ENCODE assay signal across 31 cellular contexts in genomic region chr5:169494383-169495251, GRCh38.
DNase-seq lines count a peak whose midpoint lies in the region; ATAC-seq and TF ChIP-seq lines count a peak whose summit lies in the region.
"Had no signal": no experiment of that assay in that cellular context is flagged by ENCODE, and none has a peak within 500 bp of the region (broad histone marks: within the 10 kb centered on the region; RNA-seq: fewer than 3 reads in every experiment).

No MANE protein-coding gene starts in this region.

- peak; percentile 57 for DNase-seq in AG20443 (ENCODE audit: low spot score)
- peak; percentile 1 for DNase-seq in astrocyte of the hippocampus (ENCODE audit: low read depth, low spot score)
- DNase-seq in omental fat pad (ENCODE audit: low spot score), result no peak
- DNase-seq in T-helper 9 cell, result no peak
- no peak for DNase-seq in UCSD-AML1 (lab: John Stamatoyannopoulos, UW; ENCODE audit: unreplicated experiment)
- DNase-seq: activated CD4-positive, alpha-beta memory T cell treated with anti-CD3 and anti-CD28 coated beads, Interleukin-2, amount 10 ng/mL, durations not matched to agents 7 days and 5 days; activated CD4-positive, CD25-positive, alpha-beta regulatory T cell treated with anti-CD3 and anti-CD28 coated beads, Interleukin-2, amount 50 U/mL, for 72 hours; activated CD8-positive, alpha-beta memory T cell treated with anti-CD3 and anti-CD28 coated beads, Interleukin-2, amount 50 U/mL, for 48 hours; activated naive CD4-positive, alpha-beta T cell treated with Interleukin-2 at 50 U/mL for 16 hours; adrenal gland; Caco-2; DMS79; endodermal cell; gastrocnemius medialis; IMR-90; kidney glomerular epithelial cell; mucosa of descending colon; NCI-H146; NCI-H446 treated with DMSO at 0.1 percent for 48 hours; NCI-H82; occipital lobe; small intestine; T-helper 17 cell had no signal

- peak; percentile 83 for ATAC-seq in omental fat pad (ENCODE audit: low FRiP score)
- no peak for ATAC-seq in GM21717 (IDR thresholded peaks at IDR 0.05; ENCODE audit: unreplicated experiment)
- ATAC-seq: esophagus mucosa; gastrocnemius medialis; mucosa of descending colon; natural killer cell treated with Interleukin-12 subunit alpha and Interleukin-12 subunit beta and Interleukin-15 and Interleukin-18, amount 100 ng/mL, for 72 hours; T-helper 17 cell had no signal

- TF ChIP-seq CTCF in HEK293 (tag by site-specific recombination; IDR thresholded peaks at IDR 0.05) (no peak), omental fat pad (IDR thresholded peaks at IDR 0.05) (no peak)

- POLR2A ChIA-PET in HEK293 (lab: Yijun Ruan, JAX), result interaction anchor here (0.9 kb wide), 1 partner anchor 30 kb away, joined by 3 read pairs; no protein-coding TSS in a partner anchor

- no peaks in the 10 kb centered on the region for H3K4me1 ChIP-seq in HEK293 (ENCODE audit: control insufficient read depth, insufficient read depth, low read length)
- H3K4me1 ChIP-seq: adrenal gland, Caco-2, gastrocnemius medialis had no signal

- no peak overlapping the region for H3K27ac ChIP-seq in HEK293 (ENCODE audit: extremely low read depth, low read depth, low read length)
- H3K27ac ChIP-seq: adrenal gland, C4-2B, gastrocnemius medialis, SK-N-MC, thoracic aorta, vagina had no signal

- no peaks in the 10 kb centered on the region for H3K36me3 ChIP-seq in HEK293 (ENCODE audit: control insufficient read depth in 2 of 2, insufficient read depth in 1 of 2, low read length in 2 of 2)
- H3K36me3 ChIP-seq: adrenal gland, gastrocnemius medialis, thoracic aorta, vagina had no signal

- CTCF ChIA-PET in HEK293 (lab: Yijun Ruan, JAX), result interaction anchor here (0.9 kb wide), 1 partner anchor 9 kb away, joined by 3 read pairs; no protein-coding TSS in a partner anchor

- no peak overlapping the region for H3K4me3 ChIP-seq in HEK293 (ENCODE audit: low read depth, low read length)
- H3K4me3 ChIP-seq: adrenal gland, gastrocnemius medialis, mucosa of descending colon, SK-N-MC, thoracic aorta, vagina had no signal

- no peaks in the 10 kb centered on the region for H3K9me3 ChIP-seq in HEK293 (ENCODE audit: control insufficient read depth, insufficient read depth, low read depth, low read length)
- H3K9me3 ChIP-seq: adrenal gland, Caco-2, gastrocnemius medialis, mucosa of descending colon, thoracic aorta, vagina had no signal

TF ChIP-seq in HEK293, 187 proteins besides CTCF, POLR2A, EP300 and RAD21:
- TF ChIP-seq SP3 (tag by site-specific recombination; IDR thresholded peaks at IDR 0.05), result no peak
- TF ChIP-seq ZNF26 (tag by site-specific recombination; IDR thresholded peaks at IDR 0.05), result no peak
- TF ChIP-seq TCF7L2 (IDR thresholded peaks at IDR 0.05; ENCODE audit: borderline replicate concordance, low read depth, low read length), result no peak
- peak; percentile 79 for TF ChIP-seq BCL6B (tag by site-specific recombination; IDR thresholded peaks at IDR 0.05)
- no peak for TF ChIP-seq ZNF626 (tag by site-specific recombination; IDR thresholded peaks at IDR 0.05)
- no peak for TF ChIP-seq ZNF354C (tag by site-specific recombination; IDR thresholded peaks at IDR 0.05; ENCODE audit: borderline replicate concordance, low read depth)
- no peak for TF ChIP-seq ZNF341 (tag by site-specific recombination; IDR thresholded peaks at IDR 0.05; ENCODE audit: low read depth)
TF ChIP-seq in HEK293: peak in this region for 1.

Comparison
In these comparisons a context has a peak if more than half of its experiments do, and no peak if none do; other contexts are left out.
1. DNase-seq: peak in AG20443 (single experiment) and astrocyte of the hippocampus (single experiment); none in omental fat pad (single experiment), T-helper 9 cell (single experiment) and UCSD-AML1 (single experiment).